2 cellular contexts compared by ENCODE assay signal in the genomic region with DNA sequence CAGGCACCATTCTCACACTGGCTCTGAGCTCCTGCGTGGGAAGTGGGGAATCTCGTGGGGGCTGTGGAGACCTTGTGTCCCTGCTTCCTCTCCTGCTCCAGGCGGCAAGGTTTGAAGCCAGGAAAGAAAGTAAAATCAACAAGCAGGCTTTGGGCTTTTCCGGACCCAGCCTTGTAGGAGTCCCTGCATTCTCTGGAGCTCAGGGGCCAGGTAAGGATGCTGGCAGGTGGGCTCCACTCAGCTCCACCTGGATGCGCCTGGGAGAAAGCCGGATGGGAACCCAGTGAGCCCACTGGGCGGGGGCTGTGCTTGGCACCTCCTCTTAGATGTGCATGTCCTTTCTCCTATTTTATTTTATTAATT.
TF ChIP-seq lines count a peak whose summit lies in the region.

No MANE protein-coding gene starts in this region.

TF ChIP-seq in SK-N-SH, 30 proteins besides CTCF, POLR2A, EP300 and RAD21 (continued from another document):
- TF ChIP-seq, protein P1, sequence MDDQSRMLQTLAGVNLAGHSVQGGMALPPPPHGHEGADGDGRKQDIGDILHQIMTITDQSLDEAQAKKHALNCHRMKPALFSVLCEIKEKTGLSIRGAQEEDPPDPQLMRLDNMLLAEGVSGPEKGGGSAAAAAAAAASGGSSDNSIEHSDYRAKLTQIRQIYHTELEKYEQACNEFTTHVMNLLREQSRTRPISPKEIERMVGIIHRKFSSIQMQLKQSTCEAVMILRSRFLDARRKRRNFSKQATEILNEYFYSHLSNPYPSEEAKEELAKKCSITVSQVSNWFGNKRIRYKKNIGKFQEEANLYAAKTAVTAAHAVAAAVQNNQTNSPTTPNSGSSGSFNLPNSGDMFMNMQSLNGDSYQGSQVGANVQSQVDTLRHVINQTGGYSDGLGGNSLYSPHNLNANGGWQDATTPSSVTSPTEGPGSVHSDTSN (IDR thresholded peaks at IDR 0.05), result no peak
- TF ChIP-seq, protein P2, sequence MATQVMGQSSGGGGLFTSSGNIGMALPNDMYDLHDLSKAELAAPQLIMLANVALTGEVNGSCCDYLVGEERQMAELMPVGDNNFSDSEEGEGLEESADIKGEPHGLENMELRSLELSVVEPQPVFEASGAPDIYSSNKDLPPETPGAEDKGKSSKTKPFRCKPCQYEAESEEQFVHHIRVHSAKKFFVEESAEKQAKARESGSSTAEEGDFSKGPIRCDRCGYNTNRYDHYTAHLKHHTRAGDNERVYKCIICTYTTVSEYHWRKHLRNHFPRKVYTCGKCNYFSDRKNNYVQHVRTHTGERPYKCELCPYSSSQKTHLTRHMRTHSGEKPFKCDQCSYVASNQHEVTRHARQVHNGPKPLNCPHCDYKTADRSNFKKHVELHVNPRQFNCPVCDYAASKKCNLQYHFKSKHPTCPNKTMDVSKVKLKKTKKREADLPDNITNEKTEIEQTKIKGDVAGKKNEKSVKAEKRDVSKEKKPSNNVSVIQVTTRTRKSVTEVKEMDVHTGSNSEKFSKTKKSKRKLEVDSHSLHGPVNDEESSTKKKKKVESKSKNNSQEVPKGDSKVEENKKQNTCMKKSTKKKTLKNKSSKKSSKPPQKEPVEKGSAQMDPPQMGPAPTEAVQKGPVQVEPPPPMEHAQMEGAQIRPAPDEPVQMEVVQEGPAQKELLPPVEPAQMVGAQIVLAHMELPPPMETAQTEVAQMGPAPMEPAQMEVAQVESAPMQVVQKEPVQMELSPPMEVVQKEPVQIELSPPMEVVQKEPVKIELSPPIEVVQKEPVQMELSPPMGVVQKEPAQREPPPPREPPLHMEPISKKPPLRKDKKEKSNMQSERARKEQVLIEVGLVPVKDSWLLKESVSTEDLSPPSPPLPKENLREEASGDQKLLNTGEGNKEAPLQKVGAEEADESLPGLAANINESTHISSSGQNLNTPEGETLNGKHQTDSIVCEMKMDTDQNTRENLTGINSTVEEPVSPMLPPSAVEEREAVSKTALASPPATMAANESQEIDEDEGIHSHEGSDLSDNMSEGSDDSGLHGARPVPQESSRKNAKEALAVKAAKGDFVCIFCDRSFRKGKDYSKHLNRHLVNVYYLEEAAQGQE (IDR thresholded peaks at IDR 0.05; ENCODE audit: low read depth, low read length), result no peak
- no peak for TF ChIP-seq YY1 (IDR thresholded peaks at IDR 0.05; ENCODE audit: low read depth)
- TF ChIP-seq EZH2phosphoT487 (IDR thresholded peaks at IDR 0.05; ENCODE audit: borderline replicate concordance, low read depth), result no peak
- TF ChIP-seq CHD2 (IDR thresholded peaks at IDR 0.05; ENCODE audit: low read length, partially characterized antibody), result no peak
- TF ChIP-seq FOSL2 (IDR thresholded peaks at IDR 0.05; ENCODE audit: borderline replicate concordance, low read depth), result no peak
- no peak for TF ChIP-seq TCF12 (IDR thresholded peaks at IDR 0.05)
- no peak for TF ChIP-seq POLR2AphosphoS5 (IDR thresholded peaks at IDR 0.05; ENCODE audit: low read depth, low read length)
- no peak for TF ChIP-seq SMC3 (IDR thresholded peaks at IDR 0.05; ENCODE audit: low read depth, low read length)
- TF ChIP-seq RXRA (IDR thresholded peaks at IDR 0.05; ENCODE audit: borderline replicate concordance, low read depth), result no peak
- TF ChIP-seq, protein P3, sequence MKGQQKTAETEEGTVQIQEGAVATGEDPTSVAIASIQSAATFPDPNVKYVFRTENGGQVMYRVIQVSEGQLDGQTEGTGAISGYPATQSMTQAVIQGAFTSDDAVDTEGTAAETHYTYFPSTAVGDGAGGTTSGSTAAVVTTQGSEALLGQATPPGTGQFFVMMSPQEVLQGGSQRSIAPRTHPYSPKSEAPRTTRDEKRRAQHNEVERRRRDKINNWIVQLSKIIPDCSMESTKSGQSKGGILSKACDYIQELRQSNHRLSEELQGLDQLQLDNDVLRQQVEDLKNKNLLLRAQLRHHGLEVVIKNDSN (IDR thresholded peaks at IDR 0.05; ENCODE audit: borderline replicate concordance, low read depth), result no peak
- TF ChIP-seq MEF2A (IDR thresholded peaks at IDR 0.05; ENCODE audit: borderline replicate concordance, low read depth), result no peak
- no peak for TF ChIP-seq GATA2 (CRISPR knock-in tag; IDR thresholded peaks at IDR 0.05)

TF ChIP-seq in SK-N-SH treated with all-trans-retinoic acid at 6 μM for 48 hours, 23 proteins besides CTCF, POLR2A, EP300 and RAD21 (continued from another document):
- TF ChIP-seq, protein P4, sequence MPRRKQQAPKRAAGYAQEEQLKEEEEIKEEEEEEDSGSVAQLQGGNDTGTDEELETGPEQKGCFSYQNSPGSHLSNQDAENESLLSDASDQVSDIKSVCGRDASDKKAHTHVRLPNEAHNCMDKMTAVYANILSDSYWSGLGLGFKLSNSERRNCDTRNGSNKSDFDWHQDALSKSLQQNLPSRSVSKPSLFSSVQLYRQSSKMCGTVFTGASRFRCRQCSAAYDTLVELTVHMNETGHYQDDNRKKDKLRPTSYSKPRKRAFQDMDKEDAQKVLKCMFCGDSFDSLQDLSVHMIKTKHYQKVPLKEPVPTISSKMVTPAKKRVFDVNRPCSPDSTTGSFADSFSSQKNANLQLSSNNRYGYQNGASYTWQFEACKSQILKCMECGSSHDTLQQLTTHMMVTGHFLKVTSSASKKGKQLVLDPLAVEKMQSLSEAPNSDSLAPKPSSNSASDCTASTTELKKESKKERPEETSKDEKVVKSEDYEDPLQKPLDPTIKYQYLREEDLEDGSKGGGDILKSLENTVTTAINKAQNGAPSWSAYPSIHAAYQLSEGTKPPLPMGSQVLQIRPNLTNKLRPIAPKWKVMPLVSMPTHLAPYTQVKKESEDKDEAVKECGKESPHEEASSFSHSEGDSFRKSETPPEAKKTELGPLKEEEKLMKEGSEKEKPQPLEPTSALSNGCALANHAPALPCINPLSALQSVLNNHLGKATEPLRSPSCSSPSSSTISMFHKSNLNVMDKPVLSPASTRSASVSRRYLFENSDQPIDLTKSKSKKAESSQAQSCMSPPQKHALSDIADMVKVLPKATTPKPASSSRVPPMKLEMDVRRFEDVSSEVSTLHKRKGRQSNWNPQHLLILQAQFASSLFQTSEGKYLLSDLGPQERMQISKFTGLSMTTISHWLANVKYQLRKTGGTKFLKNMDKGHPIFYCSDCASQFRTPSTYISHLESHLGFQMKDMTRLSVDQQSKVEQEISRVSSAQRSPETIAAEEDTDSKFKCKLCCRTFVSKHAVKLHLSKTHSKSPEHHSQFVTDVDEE (CRISPR knock-in tag; IDR thresholded peaks at IDR 0.05), result no peak
- no peak for TF ChIP-seq PPARA (CRISPR knock-in tag; IDR thresholded peaks at IDR 0.05; ENCODE audit: borderline replicate concordance)
- no peak for TF ChIP-seq TCF4 (CRISPR knock-in tag; IDR thresholded peaks at IDR 0.05; ENCODE audit: borderline replicate concordance)
- TF ChIP-seq ZNF565 (CRISPR knock-in tag; conservative IDR thresholded peaks at IDR 0.05; ENCODE audit: low read depth), result no peak
- no peak for TF ChIP-seq OSR1 (CRISPR knock-in tag; IDR thresholded peaks at IDR 0.05)
- TF ChIP-seq ESRRG (CRISPR knock-in tag; IDR thresholded peaks at IDR 0.05), result no peak
- no peak for TF ChIP-seq ZC3H10 (CRISPR knock-in tag; IDR thresholded peaks at IDR 0.05)
- no peak for TF ChIP-seq ARNTL (CRISPR knock-in tag; IDR thresholded peaks at IDR 0.05; ENCODE audit: borderline replicate concordance, low read depth)
- TF ChIP-seq CSDC2 (CRISPR knock-in tag; IDR thresholded peaks at IDR 0.05), result no peak
- TF ChIP-seq, protein P5, sequence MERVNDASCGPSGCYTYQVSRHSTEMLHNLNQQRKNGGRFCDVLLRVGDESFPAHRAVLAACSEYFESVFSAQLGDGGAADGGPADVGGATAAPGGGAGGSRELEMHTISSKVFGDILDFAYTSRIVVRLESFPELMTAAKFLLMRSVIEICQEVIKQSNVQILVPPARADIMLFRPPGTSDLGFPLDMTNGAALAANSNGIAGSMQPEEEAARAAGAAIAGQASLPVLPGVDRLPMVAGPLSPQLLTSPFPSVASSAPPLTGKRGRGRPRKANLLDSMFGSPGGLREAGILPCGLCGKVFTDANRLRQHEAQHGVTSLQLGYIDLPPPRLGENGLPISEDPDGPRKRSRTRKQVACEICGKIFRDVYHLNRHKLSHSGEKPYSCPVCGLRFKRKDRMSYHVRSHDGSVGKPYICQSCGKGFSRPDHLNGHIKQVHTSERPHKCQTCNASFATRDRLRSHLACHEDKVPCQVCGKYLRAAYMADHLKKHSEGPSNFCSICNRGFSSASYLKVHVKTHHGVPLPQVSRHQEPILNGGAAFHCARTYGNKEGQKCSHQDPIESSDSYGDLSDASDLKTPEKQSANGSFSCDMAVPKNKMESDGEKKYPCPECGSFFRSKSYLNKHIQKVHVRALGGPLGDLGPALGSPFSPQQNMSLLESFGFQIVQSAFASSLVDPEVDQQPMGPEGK (CRISPR knock-in tag; IDR thresholded peaks at IDR 0.05; ENCODE audit: borderline replicate concordance), result no peak
- TF ChIP-seq, protein P6, sequence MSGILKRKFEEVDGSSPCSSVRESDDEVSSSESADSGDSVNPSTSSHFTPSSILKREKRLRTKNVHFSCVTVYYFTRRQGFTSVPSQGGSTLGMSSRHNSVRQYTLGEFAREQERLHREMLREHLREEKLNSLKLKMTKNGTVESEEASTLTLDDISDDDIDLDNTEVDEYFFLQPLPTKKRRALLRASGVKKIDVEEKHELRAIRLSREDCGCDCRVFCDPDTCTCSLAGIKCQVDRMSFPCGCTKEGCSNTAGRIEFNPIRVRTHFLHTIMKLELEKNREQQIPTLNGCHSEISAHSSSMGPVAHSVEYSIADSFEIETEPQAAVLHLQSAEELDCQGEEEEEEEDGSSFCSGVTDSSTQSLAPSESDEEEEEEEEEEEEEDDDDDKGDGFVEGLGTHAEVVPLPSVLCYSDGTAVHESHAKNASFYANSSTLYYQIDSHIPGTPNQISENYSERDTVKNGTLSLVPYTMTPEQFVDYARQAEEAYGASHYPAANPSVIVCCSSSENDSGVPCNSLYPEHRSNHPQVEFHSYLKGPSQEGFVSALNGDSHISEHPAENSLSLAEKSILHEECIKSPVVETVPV (CRISPR knock-in tag; IDR thresholded peaks at IDR 0.05), result no peak
- no peak for TF ChIP-seq ZNF70 (CRISPR knock-in tag; IDR thresholded peaks at IDR 0.05)
- no peak for TF ChIP-seq RARB (CRISPR knock-in tag; IDR thresholded peaks at IDR 0.05)
- no peak for TF ChIP-seq ZFP30 (CRISPR knock-in tag; IDR thresholded peaks at IDR 0.05)
- TF ChIP-seq SNAI2 (CRISPR knock-in tag; IDR thresholded peaks at IDR 0.05), result no peak
